ENCODE assay signal across 8 cellular contexts in genomic region chr13:60396783-60397692, GRCh38. TPM values are rescaled to one million over a fixed set of nuclear protein-coding genes. Genes with fewer than 3 reads are reported as not detected.
DNase-seq lines count a peak whose midpoint lies in the region; ATAC-seq and TF ChIP-seq lines count a peak whose summit lies in the region.

TDRD3 (plus strand) TSS chr13:60397220; CDS start chr13:60397365, 145 bp downstream.

- peak within 1 kb of the TSS; percentile 47 to 50 for H3K4me3 ChIP-seq in left lung

- H3K27ac ChIP-seq in C4-2B (peak within 1 kb of the TSS; percentile 95), left lung (peak within 1 kb of the TSS; percentile 94 to 97)

- DNase-seq in GM19240 (ENCODE audit: insufficient read length, low spot score) (peak; percentile 58), NCI-H526 (lab: John Stamatoyannopoulos, UW) (peak; percentile 82 to 97), dedifferentiated amniotic fluid mesenchymal stem cell (ENCODE audit: extremely low spot score) (peak; percentile 71), left lung (peak; percentile 86 to 95)
- peak; percentile 70 for DNase-seq in activated CD4-positive, alpha-beta T cell treated with anti-CD3 and anti-CD28 coated beads, Interleukin-2, amount 50 U/mL, for 1 hour
- DNase-seq in stimulated activated CD4-positive, alpha-beta T cell treated with anti-CD3 and anti-CD28 coated beads, Interleukin-2, amount 100 ng/mL, for 48 hours: peak; percentile 67 to 68

- H3K36me3 ChIP-seq in left lung: no peaks in the 10 kb centered on the region

- TF ChIP-seq CTCF in C4-2B (conservative IDR thresholded peaks at IDR 0.05): peak; percentile 84
- peak; percentile 71 to 74 for TF ChIP-seq CTCF in left lung (IDR thresholded peaks at IDR 0.05)

- peaks cover 12 to 14% of the 10 kb centered on the region in 2 donors for H3K4me1 ChIP-seq in left lung

- intact Hi-C loops in left lung (cut with DNase I): no loop called here

- no peaks in the 10 kb centered on the region for H3K27me3 ChIP-seq in left lung

- H3K9me3 ChIP-seq in left lung: no peaks in the 10 kb centered on the region

- ATAC-seq in HG03457 (IDR thresholded peaks at IDR 0.05; ENCODE audit: unreplicated experiment): peak; percentile 41
- ATAC-seq in left lung: peak; percentile 84

RNA-seq across cellular contexts. Expression of gene TDRD3, which starts in this region (rescaled TPM):
- total RNA-seq in left lung: 10 to 100 TPM; 18.2 to 21.0 TPM

Comparison
In these comparisons a context has a peak if more than half of its experiments do, and no peak if none do; other contexts are left out.
1. Peak in every context shown above with its lines: DNase-seq, ATAC-seq, H3K4me3 ChIP-seq and H3K27ac ChIP-seq.